In genomic region chr5:72156921-72157320, GRCh38 we compare ENCODE assay signal across 15 cellular contexts. TPM values are rescaled to one million over a fixed set of nuclear protein-coding genes. Genes with fewer than 3 reads are reported as not detected.
DNase-seq lines count a peak whose midpoint lies in the region; ATAC-seq, FAIRE-seq and TF ChIP-seq lines count a peak whose summit lies in the region.
"Had no signal": no experiment of that assay in that cellular context is flagged by ENCODE, and none has a peak within 500 bp of the region (broad histone marks: within the 10 kb centered on the region; RNA-seq: fewer than 3 reads in every experiment).

No MANE protein-coding gene starts in this region.

- no peaks in the 10 kb centered on the region for H3K9me3 ChIP-seq in mammary epithelial cell (replicated peaks; ENCODE audit: insufficient read depth, low read length)
- peaks cover 0 to 11% of the 10 kb centered on the region in 2 donors for H3K9me3 ChIP-seq in uterus
- H3K9me3 ChIP-seq: A549, Peyer's patch had no signal

- TF ChIP-seq CTCF in mammary epithelial cell (conservative IDR thresholded peaks at IDR 0.05 in 1 of 2, IDR thresholded peaks at IDR 0.05 in 1 of 2; ENCODE audit: extremely low read depth in 1 of 2, insufficient read depth in 1 of 2, low read depth in 1 of 2, low read length in 2 of 2) = no peak
- TF ChIP-seq CTCF in MCF 10A (IDR thresholded peaks at IDR 0.05; ENCODE audit: unreplicated experiment) = no peak
- TF ChIP-seq CTCF in choroid plexus epithelial cell (conservative IDR thresholded peaks at IDR 0.05; ENCODE audit: low read depth, low read length) = no peak
- no peak for TF ChIP-seq CTCF in uterus (IDR thresholded peaks at IDR 0.05)

- DNase-seq in mammary epithelial cell = peak; percentile 37
- DNase-seq in MCF 10A (ENCODE audit: unreplicated experiment) = no peak
- DNase-seq in choroid plexus epithelial cell (ENCODE audit: low read depth) = peak; percentile 62
- DNase-seq in left kidney (ENCODE audit: low read depth, low spot score) = peak; percentile 23
- peak; percentile 57 to 74 for DNase-seq in uterus
- no peak for DNase-seq in frontal cortex (ENCODE audit: low spot score in 2 of 2)
- DNase-seq: activated CD4-positive, alpha-beta T cell treated with anti-CD3 and anti-CD28 coated beads, Interleukin-2, amount 10 ng/mL, durations not matched to agents 24 days and 14 days; NCI-H1930; Peyer's patch had no signal

- no peaks in the 10 kb centered on the region for H3K4me1 ChIP-seq in mammary epithelial cell (ENCODE audit: insufficient read depth, low read length)
- H3K4me1 ChIP-seq in uterus = peaks cover 6 to 8% of the 10 kb centered on the region in 2 donors

- no peak overlapping the region for H3K4me3 Mint-ChIP-seq in MCF 10A (ENCODE audit: unreplicated experiment)
- H3K4me3 Mint-ChIP-seq: activated CD4-positive, alpha-beta T cell treated with anti-CD3 and anti-CD28 coated beads, Interleukin-2, amount 10 ng/mL, durations not matched to agents 24 days and 14 days; activated naive CD8-positive, alpha-beta T cell; type B pancreatic cell had no signal

- no peaks in the 10 kb centered on the region for H3K27me3 Mint-ChIP-seq in MCF 10A (ENCODE audit: insufficient read depth, unreplicated experiment)
- H3K27me3 Mint-ChIP-seq: type B pancreatic cell had no signal

- H3K4me1 Mint-ChIP-seq in MCF 10A (ENCODE audit: insufficient read depth, unreplicated experiment) = peaks cover 8% of the 10 kb centered on the region
- H3K4me1 Mint-ChIP-seq: activated CD4-positive, alpha-beta T cell treated with anti-CD3 and anti-CD28 coated beads, Interleukin-2, amount 10 ng/mL, durations not matched to agents 24 days and 14 days had no signal

- POLR2A ChIA-PET in MCF 10A (lab: Yijun Ruan, JAX) = interaction anchor here (0.9 kb wide), 1 partner anchor 11 kb away, joined by 3 read pairs; no protein-coding TSS in a partner anchor

- no peaks in the 10 kb centered on the region for H3K27me3 ChIP-seq in mammary epithelial cell (ENCODE audit: insufficient read depth, low read length)
- no peaks in the 10 kb centered on the region for H3K27me3 ChIP-seq in uterus
- H3K27me3 ChIP-seq: Peyer's patch had no signal

- no peak overlapping the region for H3K4me2 ChIP-seq in mammary epithelial cell (ENCODE audit: insufficient read depth, low read depth, low read length)
- H3K4me2 ChIP-seq: A549 had no signal

- in situ Hi-C loops in mammary epithelial cell (cut with MboI; ENCODE audit: low sequenced_read_pairs in 2 of 2) = no loop called here

- 78% methylated on average over 3 of the region's 3 CpGs for WGBS in mammary epithelial cell (ENCODE audit: low coverage, missing lambda C conversion rate)

- no peak for ATAC-seq in GM21737 (IDR thresholded peaks at IDR 0.05; ENCODE audit: unreplicated experiment)
- ATAC-seq in HG03095 (IDR thresholded peaks at IDR 0.05; ENCODE audit: unreplicated experiment) = no peak

- no peaks in the 10 kb centered on the region for H4K20me1 ChIP-seq in mammary epithelial cell (ENCODE audit: insufficient read depth, low read length)

- H3K9ac ChIP-seq in mammary epithelial cell (ENCODE audit: insufficient read depth, low read length) = no peak overlapping the region

- H3K79me2 ChIP-seq in mammary epithelial cell (ENCODE audit: insufficient read depth, low read length) = no peaks in the 10 kb centered on the region

- no peak overlapping the region for H3K4me3 ChIP-seq in mammary epithelial cell (replicated peaks in 1 of 3; ENCODE audit: insufficient read depth in 1 of 3, low read depth in 2 of 3, low read length in 3 of 3)
- H3K4me3 ChIP-seq in choroid plexus epithelial cell (ENCODE audit: low read depth, low read length) = no peak overlapping the region
- H3K4me3 ChIP-seq in uterus = no peak overlapping the region
- H3K4me3 ChIP-seq: A549, Peyer's patch had no signal

- H3K36me3 ChIP-seq in mammary epithelial cell (ENCODE audit: insufficient read depth, low read length) = no peaks in the 10 kb centered on the region
- H3K36me3 ChIP-seq in uterus = no peaks in the 10 kb centered on the region
- H3K36me3 ChIP-seq: Peyer's patch had no signal

- H3K27ac Mint-ChIP-seq in MCF 10A (ENCODE audit: low read depth, unreplicated experiment) = no peak overlapping the region
- H3K27ac Mint-ChIP-seq: activated CD4-positive, alpha-beta T cell treated with anti-CD3 and anti-CD28 coated beads, Interleukin-2, amount 10 ng/mL, durations not matched to agents 24 days and 14 days; activated naive CD8-positive, alpha-beta T cell had no signal

- FAIRE-seq in frontal cortex (lab: Jason Lieb, UNC) = no peak
- FAIRE-seq: A549, HTR-8/SVneo had no signal

- CTCF ChIA-PET in mammary epithelial cell (lab: Charles Lee; ENCODE audit: low non-redundant PET) (no interaction called here), MCF 10A (lab: Yijun Ruan, JAX) (interaction anchor here (0.5 kb wide), 1 partner anchor 10 kb away, joined by 3 read pairs; no protein-coding TSS in a partner anchor)

- intact Hi-C loops in mammary epithelial cell (cut with micrococcal nuclease) = no loop called here
- intact Hi-C loops in MCF 10A (cut with micrococcal nuclease) = no loop called here
- intact Hi-C loops in uterus (cut with DNase I; ENCODE audit: low total_unique reads) = no loop called here

- no TSS peak for BruUV-seq in mammary epithelial cell (replicated peaks; lab: Mats Ljungman, UMichigan)
- no TSS peak for BruUV-seq in MCF 10A (replicated peaks; lab: Mats Ljungman, UMichigan)

- H3K36me3 Mint-ChIP-seq in MCF 10A (ENCODE audit: insufficient read depth, unreplicated experiment) = peaks cover 4% of the 10 kb centered on the region
- H3K36me3 Mint-ChIP-seq: activated naive CD8-positive, alpha-beta T cell had no signal

- H3K9me3 Mint-ChIP-seq in MCF 10A (ENCODE audit: unreplicated experiment) = no peaks in the 10 kb centered on the region
- H3K9me3 Mint-ChIP-seq: activated CD4-positive, alpha-beta T cell treated with anti-CD3 and anti-CD28 coated beads, Interleukin-2, amount 10 ng/mL, durations not matched to agents 24 days and 14 days had no signal

- no peak for TF ChIP-seq POLR2A in uterus (IDR thresholded peaks at IDR 0.05)

- no peak overlapping the region for H3K27ac ChIP-seq in mammary epithelial cell (ENCODE audit: insufficient read depth, low read depth, low read length)
- H3K27ac ChIP-seq in uterus = peak overlapping the region; percentile 66 to 83
- H3K27ac ChIP-seq: A549 had no signal

- H2AFZ ChIP-seq in mammary epithelial cell (ENCODE audit: low read depth, low read length) = no peak overlapping the region

- dilution Hi-C loops in mammary epithelial cell (cut with HindIII; ENCODE audit: low sequenced_read_pairs) = no loop called here

RNA-seq across cellular contexts. Expression of gene MAP1B, which starts 49.6 kb away (rescaled TPM):
- total RNA-seq in mammary epithelial cell = 100 to 1,000 TPM in 1 of 2 donors, 10 to 100 TPM in 1; 30.8 to 103 TPM
- 4.0 TPM for polyA plus RNA-seq in mammary epithelial cell
- polyA minus RNA-seq in mammary epithelial cell = 23.7 TPM
- 43.8 and 56.0 TPM in 2 replicates for total RNA-seq in MCF 10A (2022)
- 100 to 1,000 TPM in 3 of 4 donors, 10 to 100 TPM in 1; 92.0 to 212 (median 132) TPM for total RNA-seq in uterus
- total RNA-seq in frontal cortex = 490 TPM

Comparison
In these comparisons a context has a peak if more than half of its experiments do, and no peak if none do; other contexts are left out.
1. DNase-seq: peak in mammary epithelial cell (single experiment), choroid plexus epithelial cell (single experiment), left kidney (single experiment) and uterus (2 of 2); none in MCF 10A (single experiment) and frontal cortex (0 of 2).